ENCODE assay signal across 20 cellular contexts in genomic region chr5:94508421-94509148, GRCh38.
DNase-seq lines count a peak whose midpoint lies in the region; ATAC-seq and TF ChIP-seq lines count a peak whose summit lies in the region.
"Had no signal": no experiment of that assay in that cellular context is flagged by ENCODE, and none has a peak within 500 bp of the region (broad histone marks: within the 10 kb centered on the region; RNA-seq: fewer than 3 reads in every experiment).

No MANE protein-coding gene starts in this region.

- no peaks in the 10 kb centered on the region for H3K9me3 Mint-ChIP-seq in glutamatergic neuron (ENCODE audit: unreplicated experiment)
- H3K9me3 Mint-ChIP-seq in CD8-positive, alpha-beta T cell, result no peaks in the 10 kb centered on the region
- H3K9me3 Mint-ChIP-seq: activated T-helper 2 cell treated with anti-CD3 and anti-CD28 coated beads, Interferon-gamma antibody, Interleukin-2, Interleukin-4, amounts not matched to agents 10 μg/mL and 5 μg/mL and 100 μg/mL, durations not matched to agents 14 hours and 24 hours and 36 hours had no signal

- H3K36me3 Mint-ChIP-seq in glutamatergic neuron (ENCODE audit: unreplicated experiment), result no peaks in the 10 kb centered on the region
- no peaks in the 10 kb centered on the region for H3K36me3 Mint-ChIP-seq in CD8-positive, alpha-beta T cell
- H3K36me3 Mint-ChIP-seq: activated CD8-positive, alpha-beta memory T cell treated with anti-CD3 and anti-CD28 coated beads, Interleukin-2, amount 10 ng/mL, durations not matched to agents 7 days and 5 days had no signal

- H3K27me3 Mint-ChIP-seq in glutamatergic neuron (ENCODE audit: unreplicated experiment), result no peaks in the 10 kb centered on the region
- no peaks in the 10 kb centered on the region for H3K27me3 Mint-ChIP-seq in CD8-positive, alpha-beta T cell (ENCODE audit: low read depth)
- H3K27me3 Mint-ChIP-seq: activated CD8-positive, alpha-beta memory T cell treated with anti-CD3 and anti-CD28 coated beads, Interleukin-2, amount 10 ng/mL, durations not matched to agents 7 days and 5 days had no signal

- CTCF ChIA-PET in CD8-positive, alpha-beta T cell (lab: Charles Lee), result interaction anchor here (1.1 kb wide), 1 partner anchor 17 kb away, joined by 3 read pairs; no protein-coding TSS in a partner anchor

- no peak overlapping the region for H3K27ac ChIP-seq in CD8-positive, alpha-beta T cell (ENCODE audit: low read depth, low read length)
- H3K27ac ChIP-seq: adrenal gland, C4-2B, cardiac muscle cell, dorsolateral prefrontal cortex, right lobe of liver, tibial nerve had no signal

- H3K4me1 Mint-ChIP-seq in glutamatergic neuron (ENCODE audit: low read depth, unreplicated experiment), result peaks cover 6% of the 10 kb centered on the region
- no peaks in the 10 kb centered on the region for H3K4me1 Mint-ChIP-seq in CD8-positive, alpha-beta T cell (ENCODE audit: low read depth)
- H3K4me1 Mint-ChIP-seq: activated CD8-positive, alpha-beta memory T cell treated with anti-CD3 and anti-CD28 coated beads, Interleukin-2, amount 10 ng/mL, durations not matched to agents 7 days and 5 days had no signal

- no peaks in the 10 kb centered on the region for H3K9me3 ChIP-seq in CD8-positive, alpha-beta T cell (ENCODE audit: low read length)
- H3K9me3 ChIP-seq: adrenal gland, right lobe of liver, tibial nerve had no signal

- intact Hi-C loops in CD8-positive, alpha-beta T cell (cut with DNase I, micrococcal nuclease), result no loop called here

- POLR2A ChIA-PET in CD8-positive, alpha-beta T cell (lab: Charles Lee), result no interaction called here

- TF ChIP-seq CTCF in glutamatergic neuron (IDR thresholded peaks at IDR 0.05; ENCODE audit: partially characterized antibody, unreplicated experiment), result no peak
- TF ChIP-seq CTCF in CD8-positive, alpha-beta T cell (IDR thresholded peaks at IDR 0.05), result no peak

- no peak for ATAC-seq in CD8-positive, alpha-beta T cell
- ATAC-seq: activated CD8-positive, alpha-beta memory T cell treated with anti-CD3 and anti-CD28 coated beads, Interleukin-2, amount 10 ng/mL, durations not matched to agents 7 days and 5 days; right lobe of liver; stimulated activated naive CD8-positive, alpha-beta T cell treated with anti-CD3 and anti-CD28 coated beads, Interleukin-15, Interleukin-2, amounts not matched to agents 100 U/mL and 50 U/mL, for 24 hours had no signal

- H3K27ac Mint-ChIP-seq in glutamatergic neuron (ENCODE audit: unreplicated experiment), result peak overlapping the region; percentile 59
- H3K27ac Mint-ChIP-seq in CD8-positive, alpha-beta T cell, result no peak overlapping the region
- H3K27ac Mint-ChIP-seq: activated CD8-positive, alpha-beta memory T cell treated with anti-CD3 and anti-CD28 coated beads, Interleukin-2, amount 10 ng/mL, durations not matched to agents 7 days and 5 days; activated T-helper 2 cell treated with anti-CD3 and anti-CD28 coated beads, Interferon-gamma antibody, Interleukin-2, Interleukin-4, amounts not matched to agents 10 μg/mL and 5 μg/mL and 100 μg/mL, durations not matched to agents 14 hours and 24 hours and 36 hours had no signal

- H3K36me3 ChIP-seq in CD8-positive, alpha-beta T cell (ENCODE audit: insufficient read depth, low read length), result no peaks in the 10 kb centered on the region
- H3K36me3 ChIP-seq: adrenal gland, cardiac muscle cell, right lobe of liver, tibial nerve had no signal

- H3K4me3 ChIP-seq in CD8-positive, alpha-beta T cell (ENCODE audit: low read depth, low read length), result no peak overlapping the region
- H3K4me3 ChIP-seq: adrenal gland, cardiac muscle cell, dorsolateral prefrontal cortex, right lobe of liver, tibial nerve had no signal

- H3K4me3 Mint-ChIP-seq in glutamatergic neuron (ENCODE audit: unreplicated experiment), result no peak overlapping the region
- no peak overlapping the region for H3K4me3 Mint-ChIP-seq in CD8-positive, alpha-beta T cell
- H3K4me3 Mint-ChIP-seq: activated CD8-positive, alpha-beta memory T cell treated with anti-CD3 and anti-CD28 coated beads, Interleukin-2, amount 10 ng/mL, durations not matched to agents 7 days and 5 days; H9 had no signal

- no peaks in the 10 kb centered on the region for H3K4me1 ChIP-seq in CD8-positive, alpha-beta T cell (ENCODE audit: insufficient read depth, low read length)
- H3K4me1 ChIP-seq: adrenal gland, right lobe of liver had no signal

- H3K27me3 ChIP-seq in CD8-positive, alpha-beta T cell (ENCODE audit: insufficient read depth, low read length), result no peaks in the 10 kb centered on the region
- H3K27me3 ChIP-seq: adrenal gland, cardiac muscle cell, dorsolateral prefrontal cortex, right lobe of liver, tibial nerve had no signal

- DNase-seq in DMS153 treated with DMSO at 0.1 percent for 48 hours (lab: John Stamatoyannopoulos, UW; ENCODE audit: unreplicated experiment), result peak; percentile 1
- DNase-seq in DMS153 (lab: John Stamatoyannopoulos, UW), result no peak
- DNase-seq in NCI-H1105 (lab: John Stamatoyannopoulos, UW), result peak; percentile 55
- DNase-seq in NCI-H748 treated with DMSO at 0.1 percent for 48 hours (lab: John Stamatoyannopoulos, UW), result peak; percentile 74
- DNase-seq in glutamatergic neuron, result no peak
- DNase-seq in CD8-positive, alpha-beta T cell, result no peak
- DNase-seq in GM19240 (ENCODE audit: insufficient read length, low spot score), result no peak
- DNase-seq in activated T-cell treated with anti-CD3 and anti-CD28 coated beads, Interleukin-2, amount 50 U/mL, for 1 hour, result no peak
- DNase-seq: 8988T; activated CD8-positive, alpha-beta memory T cell treated with anti-CD3 and anti-CD28 coated beads, Interleukin-2, amount 10 ng/mL, durations not matched to agents 7 days and 5 days; adrenal gland; dorsolateral prefrontal cortex; H9; NCI-H226; right lobe of liver; stimulated activated naive CD8-positive, alpha-beta T cell treated with anti-CD3 and anti-CD28 coated beads, Interleukin-15, Interleukin-2, amounts not matched to agents 100 U/mL and 50 U/mL, for 24 hours had no signal

Comparison
In these comparisons a context has a peak if more than half of its experiments do, and no peak if none do; other contexts are left out.
1. DNase-seq: peak in DMS153 treated with DMSO at 0.1 percent for 48 hours (single experiment), NCI-H1105 (single experiment) and NCI-H748 treated with DMSO at 0.1 percent for 48 hours (single experiment); none in DMS153 (single experiment), glutamatergic neuron (single experiment), CD8-positive, alpha-beta T cell (0 of 7), GM19240 (single experiment) and activated T-cell treated with anti-CD3 and anti-CD28 coated beads, Interleukin-2, amount 50 U/mL, for 1 hour (single experiment).